ENCODE assay signal across 8 cellular contexts in the genomic region with DNA sequence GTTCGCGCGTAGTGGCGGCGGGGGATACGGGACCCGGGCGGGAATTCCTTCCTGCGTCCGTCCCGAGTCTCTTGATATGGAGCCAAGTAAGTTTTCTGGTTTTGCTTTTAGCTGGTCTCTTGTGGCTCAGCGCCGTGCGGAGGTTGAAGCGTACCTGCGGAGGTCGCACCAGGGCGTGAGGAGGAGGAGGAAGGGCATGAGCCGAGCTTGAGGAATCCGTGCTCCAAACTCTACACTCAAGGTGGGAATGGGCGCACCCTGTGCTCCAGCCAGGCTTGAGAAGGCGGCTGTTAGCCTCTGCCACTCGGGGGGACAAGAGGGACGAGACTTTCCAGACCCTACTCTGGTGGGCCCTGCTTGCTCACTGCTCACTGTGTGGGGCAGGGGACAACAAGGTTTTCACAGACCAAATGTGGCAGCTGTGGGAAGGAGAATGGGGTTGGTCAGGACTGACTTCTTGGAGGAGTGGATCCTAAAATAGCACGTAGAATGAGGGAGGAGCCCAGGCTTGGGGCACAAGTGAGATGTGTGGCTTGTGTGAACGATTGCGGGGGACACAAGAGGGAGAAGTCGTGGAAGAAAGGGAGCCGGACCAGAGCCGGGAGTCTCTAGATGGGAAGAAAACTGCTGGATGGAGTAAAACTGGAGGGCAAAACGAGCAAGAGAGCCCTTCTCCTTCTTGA. TPM values are rescaled to one million over a fixed set of nuclear protein-coding genes. Genes with fewer than 3 reads are reported as not detected.
DNase-seq lines count a peak whose midpoint lies in the region; ATAC-seq and TF ChIP-seq lines count a peak whose summit lies in the region.

No MANE protein-coding gene starts in this region.

- no peaks in the 10 kb centered on the region for H3K27me3 ChIP-seq in CD4-positive, alpha-beta T cell (ENCODE audit: control insufficient read depth, insufficient read depth, low read length)
- H3K27me3 ChIP-seq in breast epithelium: no peaks in the 10 kb centered on the region

- CTCF ChIA-PET in CD4-positive, alpha-beta T cell (lab: Charles Lee): interaction anchor here (1.0 to 7.4 kb wide), 8 partner anchors 13 to 67 kb away, joined by 3 to 149 read pairs (median 6); a partner anchor contains a TSS

- POLR2A ChIA-PET in CD4-positive, alpha-beta T cell (lab: Charles Lee): interaction anchor here (0.8 to 3.2 kb wide), 16 partner anchors 10 to 1431 kb away, joined by 3 to 51 read pairs (median 6); a partner anchor contains a TSS

- TF ChIP-seq POLR2A in breast epithelium (IDR thresholded peaks at IDR 0.05): no peak

- peaks cover 56% of the 10 kb centered on the region for H3K36me3 Mint-ChIP-seq in CD4-positive, alpha-beta T cell (ENCODE audit: low read depth)

- peak overlapping the region; percentile 93 for H3K4me3 Mint-ChIP-seq in CD4-positive, alpha-beta T cell

- no peak for ATAC-seq in CD4-positive, alpha-beta T cell (ENCODE audit: poor library complexity)
- ATAC-seq in HG03565 (IDR thresholded peaks at IDR 0.05; ENCODE audit: unreplicated experiment) (peak; percentile 4), mucosa of descending colon (no peak), HG03097 (IDR thresholded peaks at IDR 0.05; ENCODE audit: low FRiP score, unreplicated experiment) (no peak)

- intact Hi-C loops in CD4-positive, alpha-beta T cell (cut with DNase I, micrococcal nuclease): loop anchor here in 1 of 2 experiments (2.0 to 10.0 kb wide), 2 partner anchors 38 to 246 kb away; no protein-coding TSS in a partner anchor
- intact Hi-C loops in breast epithelium (cut with DNase I; ENCODE audit: low total_unique reads) (no loop called here), mucosa of descending colon (cut with DNase I, micrococcal nuclease) (no loop called here)

- TF ChIP-seq CTCF in CD4-positive, alpha-beta T cell (IDR thresholded peaks at IDR 0.05): no peak
- TF ChIP-seq CTCF in breast epithelium (IDR thresholded peaks at IDR 0.05) (no peak), mucosa of descending colon (IDR thresholded peaks at IDR 0.05) (no peak)

- peaks cover 0 to 12% of the 10 kb centered on the region in 2 donors for H3K4me1 ChIP-seq in breast epithelium
- H3K4me1 ChIP-seq in mucosa of descending colon (ENCODE audit: low read depth): peaks cover 15% of the 10 kb centered on the region

- H3K27ac Mint-ChIP-seq in CD4-positive, alpha-beta T cell: peak overlapping the region; percentile 93

- no peaks in the 10 kb centered on the region for H3K9me3 ChIP-seq in CD4-positive, alpha-beta T cell (ENCODE audit: control insufficient read depth, low read length)
- H3K9me3 ChIP-seq in breast epithelium (no peaks in the 10 kb centered on the region), mucosa of descending colon (no peaks in the 10 kb centered on the region)

- H3K4me1 Mint-ChIP-seq in CD4-positive, alpha-beta T cell (ENCODE audit: low read depth): peaks cover 49% of the 10 kb centered on the region

- no peaks in the 10 kb centered on the region for H3K27me3 Mint-ChIP-seq in CD4-positive, alpha-beta T cell

- no peaks in the 10 kb centered on the region for H3K9me3 Mint-ChIP-seq in CD4-positive, alpha-beta T cell

- no peak for DNase-seq in CD4-positive, alpha-beta T cell
- DNase-seq in breast epithelium (ENCODE audit: low spot score in 2 of 2) (no peak), mucosa of descending colon (no peak), C1 segment of cervical spinal cord (lab: John Stamatoyannopoulos, UW) (no peak), kidney tubule cell (ENCODE audit: low spot score) (no peak)
- no peak for DNase-seq in activated CD8-positive, alpha-beta memory T cell treated with anti-CD3 and anti-CD28 coated beads for 24 hours

- peak overlapping the region; percentile 78 for H3K27ac ChIP-seq in CD4-positive, alpha-beta T cell (ENCODE audit: low read depth, low read length)
- peak overlapping the region; percentile 94 to 95 for H3K27ac ChIP-seq in breast epithelium

- peak overlapping the region; percentile 77 to 98 (median 89) for H3K4me3 ChIP-seq in breast epithelium
- peak overlapping the region; percentile 84 for H3K4me3 ChIP-seq in mucosa of descending colon

- H3K36me3 ChIP-seq in breast epithelium: no peaks in the 10 kb centered on the region
- H3K36me3 ChIP-seq in mucosa of descending colon (ENCODE audit: low read depth): no peaks in the 10 kb centered on the region

RNA-seq across cellular contexts. Expression of a gene that starts 0.6 kb away (rescaled TPM):
- 10 to 100 TPM; 20.6 to 20.9 TPM for total RNA-seq in CD4-positive, alpha-beta T cell
- 10 to 100 TPM; 35.0 to 54.2 (median 39.7) TPM for total RNA-seq in breast epithelium
- total RNA-seq in mucosa of descending colon: 10 to 100 TPM; 30.1 to 37.5 (median 33.0) TPM

RNA-seq across cellular contexts. Expression of a gene that starts 9.1 kb away (rescaled TPM):
- total RNA-seq in CD4-positive, alpha-beta T cell: not detected
- total RNA-seq in breast epithelium: 1 to 10 TPM in 1 of 3 donors, not detected in 2; 1.3 TPM
- under 1 TPM in 2 of 3 donors, not detected in 1; 0.32 to 0.41 TPM for total RNA-seq in mucosa of descending colon

RNA-seq across cellular contexts. Expression of a gene that starts 19.1 kb away (rescaled TPM):
- 10 to 100 TPM; 67.0 to 79.2 TPM for total RNA-seq in CD4-positive, alpha-beta T cell
- total RNA-seq in breast epithelium: 100 to 1,000 TPM in 1 of 3 donors, 10 to 100 TPM in 2; 35.7 to 154 (median 66.2) TPM
- total RNA-seq in mucosa of descending colon: 100 to 1,000 TPM in 1 of 3 donors, 10 to 100 TPM in 2; 16.2 to 123 (median 44.6) TPM
